Comparison of ENCODE assay signal across 27 cellular contexts in genomic region chrX:82362990-82363389, GRCh38.
"Had no signal": no experiment of that assay in that cellular context is flagged by ENCODE, and none has a peak within 500 bp of the region (broad histone marks: within the 10 kb centered on the region; RNA-seq: fewer than 3 reads in every experiment).

No MANE protein-coding gene starts in this region.

- ATAC-seq: stimulated activated effector memory CD8-positive, alpha-beta T cell treated with anti-CD3 and anti-CD28 coated beads, Interleukin-12 subunit alpha, Interleukin-12 subunit beta, amount 100 ng/mL, for 72 hours; stimulated activated memory B cell treated with anti-CD40 and anti-IgM and Interleukin-4, amounts not matched to agents 10 μg/mL and 1 μg/mL and 100 μg/mL, for 72 hours; stimulated activated naive B cell treated with anti-CD40 and anti-IgM and Interleukin-4, amounts not matched to agents 10 μg/mL and 1 μg/mL and 100 μg/mL, for 72 hours; stimulated activated naive CD8-positive, alpha-beta T cell treated with anti-CD3 and anti-CD28 coated beads, Interleukin-15, amount 100 ng/mL, for 72 hours; stimulated activated naive CD8-positive, alpha-beta T cell treated with anti-CD3 and anti-CD28 coated beads, Interleukin-15, Interleukin-2, amounts not matched to agents 100 U/mL and 50 U/mL, for 24 hours; upper lobe of right lung had no signal

- DNase-seq: stimulated activated CD4-positive, alpha-beta T cell treated with anti-CD3 and anti-CD28 coated beads, Interleukin-2, amount 100 ng/mL, for 48 hours; stimulated activated CD4-positive, alpha-beta T cell treated with anti-CD3 and anti-CD28 coated beads, Interleukin-4, amount 100 ng/mL, for 1 hour; stimulated activated CD4-positive, alpha-beta T cell treated with anti-CD3 and anti-CD28 coated beads, Interleukin-4, amount 100 ng/mL, for 24 hours; stimulated activated CD4-positive, alpha-beta T cell treated with anti-CD3 and anti-CD28 coated beads, Interleukin-4, amount 100 ng/mL, for 4 hours; stimulated activated CD8-positive, alpha-beta memory T cell treated with anti-CD3 and anti-CD28 coated beads, Interleukin-4, amount 100 ng/mL, for 48 hours; stimulated activated naive B cell treated with anti-CD40 and anti-IgM and Interleukin-4, amounts not matched to agents 10 μg/mL and 1 μg/mL and 100 μg/mL, for 72 hours; stimulated activated naive CD4-positive, alpha-beta T cell; stimulated activated naive CD4-positive, alpha-beta T cell treated with Interleukin-2 at 50 U/mL for 16 hours; stimulated activated naive CD8-positive, alpha-beta T cell treated with anti-CD3 and anti-CD28 coated beads, Interleukin-15, amount 100 ng/mL, for 72 hours; stimulated activated naive CD8-positive, alpha-beta T cell treated with anti-CD3 and anti-CD28 coated beads, Interleukin-15, Interleukin-2, amounts not matched to agents 100 U/mL and 50 U/mL, for 24 hours; stomach; substantia nigra; testis; tibial artery; transverse colon; trophoblast cell; upper lobe of left lung; upper lobe of right lung; uterus had no signal

- H3K36me3 ChIP-seq: stomach, suprapubic skin, thoracic aorta, thyroid gland, tibial artery, tibial nerve, transverse colon, upper lobe of left lung, upper lobe of right lung, uterus, vagina had no signal

- H3K27ac ChIP-seq: stomach, suprapubic skin, testis, thoracic aorta, thyroid gland, tibial artery, tibial nerve, transverse colon, upper lobe of left lung, upper lobe of right lung, uterus, vagina had no signal

- FAIRE-seq: urothelium cell line had no signal

- H3K4me1 ChIP-seq: stomach, suprapubic skin, testis, thyroid gland, tibial artery, tibial nerve, transverse colon, upper lobe of left lung, upper lobe of right lung, uterus, vagina had no signal

- H3K27me3 ChIP-seq: stomach, suprapubic skin, testis, thyroid gland, tibial artery, tibial nerve, transverse colon, upper lobe of left lung, upper lobe of right lung, uterus, vagina had no signal

- H3K9me3 ChIP-seq: stomach, suprapubic skin, testis, thoracic aorta, thyroid gland, tibial artery, tibial nerve, transverse colon, upper lobe of left lung, upper lobe of right lung, uterus, vagina had no signal

- H3K4me3 ChIP-seq: stomach, suprapubic skin, testis, thoracic aorta, thyroid gland, tibial artery, tibial nerve, transverse colon, upper lobe of left lung, upper lobe of right lung, uterus, vagina had no signal
